Comparison of ENCODE assay signal across 34 cellular contexts in the genomic region with DNA sequence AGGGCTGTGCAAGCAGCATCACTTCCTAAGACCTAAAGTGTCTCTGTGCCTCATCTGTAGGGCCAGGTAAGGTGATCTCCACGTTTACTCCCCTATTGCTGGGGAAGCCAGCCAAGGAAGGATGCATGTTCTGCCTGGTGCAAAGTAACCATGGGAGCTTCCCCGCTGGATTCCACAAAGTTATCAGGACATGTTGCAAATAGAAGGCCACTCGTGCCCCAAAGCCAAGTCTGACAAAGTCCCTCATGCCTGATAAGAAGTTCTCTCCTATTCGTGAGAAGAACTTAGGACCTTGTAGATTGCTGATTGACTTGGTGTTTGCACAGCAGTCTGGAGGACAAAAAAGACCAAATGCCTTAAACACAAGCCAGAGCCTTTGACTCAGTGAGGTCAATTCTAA.
"Had no signal": no experiment of that assay in that cellular context is flagged by ENCODE, and none has a peak within 500 bp of the region (broad histone marks: within the 10 kb centered on the region; RNA-seq: fewer than 3 reads in every experiment).

No MANE protein-coding gene starts in this region.

- H3K9me3 ChIP-seq: MG63 had no signal

- DNase-seq: Karpas-422, Kasumi-1, MG63, MM.1S, MV-4-11, NCI-H1048, NCI-H1092, NCI-H1092 treated with DMSO at 0.1 percent for 48 hours, NCI-H1105, NCI-H1105 treated with DMSO at 0.1 percent for 48 hours, NCI-H1417, NCI-H1417 treated with DMSO at 0.1 percent for 48 hours, NCI-H1436, NCI-H1436 treated with DMSO at 0.1 percent for 48 hours, NCI-H146, NCI-H1694, NCI-H1694 treated with DMSO at 0.1 percent for 48 hours, NCI-H187, NCI-H187 treated with DMSO at 0.1 percent for 48 hours, NCI-H1930, NCI-H2029, NCI-H2029 treated with DMSO at 0.1 percent for 48 hours, NCI-H2081, NCI-H2081 treated with DMSO at 0.1 percent for 48 hours, NCI-H2107, NCI-H2171, NCI-H2171 treated with DMSO at 0.1 percent for 48 hours, NCI-H2227 treated with DMSO at 0.1 percent for 48 hours, NCI-H226, NCI-H345, NCI-H446, NCI-H446 treated with DMSO at 0.1 percent for 48 hours, NCI-H510A, NCI-H510A treated with DMSO at 0.1 percent for 48 hours had no signal

- H3K36me3 ChIP-seq: MG63 had no signal

- H3K27me3 ChIP-seq: MG63 had no signal

- H3K4me3 ChIP-seq: MG63 had no signal
